29 cellular contexts compared by ENCODE assay signal in genomic region chr1:31308036-31308435, GRCh38.
"Had no signal": no experiment of that assay in that cellular context is flagged by ENCODE, and none has a peak within 500 bp of the region (broad histone marks: within the 10 kb centered on the region; RNA-seq: fewer than 3 reads in every experiment).

No MANE protein-coding gene starts in this region.

- H3K4me3 ChIP-seq: colonic mucosa, esophagus squamous epithelium, left lung, lower lobe of right lung, pancreas, prostate gland, sigmoid colon, thyroid gland, upper lobe of left lung had no signal

- H3K4me3 Mint-ChIP-seq: activated CD4-positive, alpha-beta T cell treated with anti-CD3 and anti-CD28 coated beads, Interleukin-2, amount 10 ng/mL, durations not matched to agents 7 days and 5 days; activated CD8-positive, alpha-beta T cell treated with anti-CD3 and anti-CD28 coated beads for 36 hours; activated T-helper 1 cell treated with anti-CD3 and anti-CD28 coated beads, Interleukin-12 subunit alpha, Interleukin-12 subunit beta, Interleukin-2, Interleukin-4 antibody, amounts not matched to agents 30 ng/mL and 10 ng/mL and 1 ng/mL, durations not matched to agents 14 hours and 24 hours and 36 hours; central memory CD8-positive, alpha-beta T cell; nephron; stimulated activated effector memory CD8-positive, alpha-beta T cell treated with anti-CD3 and anti-CD28 coated beads, Interleukin-12 subunit alpha, Interleukin-12 subunit beta, amount 100 ng/mL, for 72 hours; stimulated activated naive CD8-positive, alpha-beta T cell treated with anti-CD3 and anti-CD28 coated beads, Interleukin-15, amount 100 ng/mL, for 72 hours; T-helper 1 cell treated with Interleukin-12 subunit alpha and Interleukin-12 subunit beta and Interleukin-4 antibody, amounts not matched to agents 30 μg/mL and 1 μg/mL, for 36 hours had no signal

- H3K27me3 Mint-ChIP-seq: activated CD4-positive, alpha-beta T cell treated with anti-CD3 and anti-CD28 coated beads, Interleukin-2, amount 10 ng/mL, durations not matched to agents 7 days and 5 days; activated CD8-positive, alpha-beta T cell treated with anti-CD3 and anti-CD28 coated beads for 36 hours; central memory CD8-positive, alpha-beta T cell; stimulated activated naive CD8-positive, alpha-beta T cell treated with anti-CD3 and anti-CD28 coated beads, Interleukin-15, amount 100 ng/mL, for 72 hours had no signal

- H3K4me1 Mint-ChIP-seq: nephron had no signal

- H3K27me3 ChIP-seq: colonic mucosa, esophagus squamous epithelium, left lung, pancreas, sigmoid colon, thyroid gland, upper lobe of left lung had no signal

- H3K36me3 ChIP-seq: colonic mucosa, prostate gland had no signal

- ATAC-seq: activated CD8-positive, alpha-beta T cell treated with anti-CD3 and anti-CD28 coated beads for 36 hours; activated naive CD4-positive, alpha-beta T cell treated with anti-CD3 and anti-CD28 coated beads, Interleukin-2, amount 50 U/mL, for 72 hours; left lung; lower lobe of right lung; pancreas; stimulated activated effector memory CD8-positive, alpha-beta T cell treated with anti-CD3 and anti-CD28 coated beads, Interleukin-12 subunit alpha, Interleukin-12 subunit beta, amount 100 ng/mL, for 72 hours; stimulated activated naive CD8-positive, alpha-beta T cell treated with anti-CD3 and anti-CD28 coated beads, Interleukin-15, amount 100 ng/mL, for 72 hours had no signal

- H3K27ac Mint-ChIP-seq: activated CD4-positive, alpha-beta T cell treated with anti-CD3 and anti-CD28 coated beads, Interleukin-2, amount 10 ng/mL, durations not matched to agents 7 days and 5 days; activated CD8-positive, alpha-beta T cell treated with anti-CD3 and anti-CD28 coated beads for 36 hours; activated naive CD4-positive, alpha-beta T cell treated with anti-CD3 and anti-CD28 coated beads, Interleukin-2, amount 50 U/mL, for 72 hours; activated T-helper 1 cell treated with anti-CD3 and anti-CD28 coated beads, Interleukin-12 subunit alpha, Interleukin-12 subunit beta, Interleukin-2, Interleukin-4 antibody, amounts not matched to agents 30 ng/mL and 10 ng/mL and 1 ng/mL, durations not matched to agents 14 hours and 24 hours and 36 hours; nephron; stimulated activated effector memory CD8-positive, alpha-beta T cell treated with anti-CD3 and anti-CD28 coated beads, Interleukin-12 subunit alpha, Interleukin-12 subunit beta, amount 100 ng/mL, for 72 hours; stimulated activated naive CD8-positive, alpha-beta T cell treated with anti-CD3 and anti-CD28 coated beads, Interleukin-15, amount 100 ng/mL, for 72 hours; T-helper 1 cell treated with Interleukin-12 subunit alpha and Interleukin-12 subunit beta and Interleukin-4 antibody, amounts not matched to agents 30 μg/mL and 1 μg/mL, for 36 hours had no signal

- DNase-seq: activated CD4-positive, alpha-beta T cell treated with anti-CD3 and anti-CD28 coated beads for 1 hour; activated CD4-positive, alpha-beta T cell treated with anti-CD3 and anti-CD28 coated beads, Interleukin-2, amount 10 ng/mL, durations not matched to agents 7 days and 5 days; activated CD8-positive, alpha-beta T cell treated with anti-CD3 and anti-CD28 coated beads for 36 hours; activated gamma-delta T cell; colonic mucosa; effector CD8-positive, alpha-beta T cell; esophagus squamous epithelium; left lung; lower lobe of right lung; mesenchymal stem cell; pancreas; retina; sigmoid colon; small intestine; stimulated activated CD4-positive, alpha-beta T cell treated with anti-CD3 and anti-CD28 coated beads, Interleukin-4, amount 100 ng/mL, for 24 hours; stimulated activated naive CD8-positive, alpha-beta T cell treated with anti-CD3 and anti-CD28 coated beads, Interleukin-15, amount 100 ng/mL, for 72 hours; substantia nigra; SW 1271; T1000; thyroid gland; upper lobe of left lung had no signal

- H3K27ac ChIP-seq: colonic mucosa, epithelial cell of prostate, esophagus squamous epithelium, left lung, lower lobe of right lung, pancreas, prostate gland, sigmoid colon, thyroid gland, upper lobe of left lung had no signal

- H3K9me3 Mint-ChIP-seq: activated CD4-positive, alpha-beta T cell treated with anti-CD3 and anti-CD28 coated beads, Interleukin-2, amount 10 ng/mL, durations not matched to agents 7 days and 5 days; activated CD8-positive, alpha-beta T cell treated with anti-CD3 and anti-CD28 coated beads for 36 hours; activated naive CD4-positive, alpha-beta T cell treated with anti-CD3 and anti-CD28 coated beads, Interleukin-2, amount 50 U/mL, for 72 hours; activated T-helper 1 cell treated with anti-CD3 and anti-CD28 coated beads, Interleukin-12 subunit alpha, Interleukin-12 subunit beta, Interleukin-2, Interleukin-4 antibody, amounts not matched to agents 30 ng/mL and 10 ng/mL and 1 ng/mL, durations not matched to agents 14 hours and 24 hours and 36 hours; central memory CD8-positive, alpha-beta T cell; nephron; stimulated activated effector memory CD8-positive, alpha-beta T cell treated with anti-CD3 and anti-CD28 coated beads, Interleukin-12 subunit alpha, Interleukin-12 subunit beta, amount 100 ng/mL, for 72 hours; stimulated activated naive CD8-positive, alpha-beta T cell treated with anti-CD3 and anti-CD28 coated beads, Interleukin-15, amount 100 ng/mL, for 72 hours; T-helper 1 cell treated with Interleukin-12 subunit alpha and Interleukin-12 subunit beta and Interleukin-4 antibody, amounts not matched to agents 30 μg/mL and 1 μg/mL, for 36 hours had no signal

- H3K4me1 ChIP-seq: colonic mucosa, left lung, lower lobe of right lung, pancreas, sigmoid colon, thyroid gland, upper lobe of left lung had no signal
